1 cellular context compared by ENCODE assay signal in the genomic region with DNA sequence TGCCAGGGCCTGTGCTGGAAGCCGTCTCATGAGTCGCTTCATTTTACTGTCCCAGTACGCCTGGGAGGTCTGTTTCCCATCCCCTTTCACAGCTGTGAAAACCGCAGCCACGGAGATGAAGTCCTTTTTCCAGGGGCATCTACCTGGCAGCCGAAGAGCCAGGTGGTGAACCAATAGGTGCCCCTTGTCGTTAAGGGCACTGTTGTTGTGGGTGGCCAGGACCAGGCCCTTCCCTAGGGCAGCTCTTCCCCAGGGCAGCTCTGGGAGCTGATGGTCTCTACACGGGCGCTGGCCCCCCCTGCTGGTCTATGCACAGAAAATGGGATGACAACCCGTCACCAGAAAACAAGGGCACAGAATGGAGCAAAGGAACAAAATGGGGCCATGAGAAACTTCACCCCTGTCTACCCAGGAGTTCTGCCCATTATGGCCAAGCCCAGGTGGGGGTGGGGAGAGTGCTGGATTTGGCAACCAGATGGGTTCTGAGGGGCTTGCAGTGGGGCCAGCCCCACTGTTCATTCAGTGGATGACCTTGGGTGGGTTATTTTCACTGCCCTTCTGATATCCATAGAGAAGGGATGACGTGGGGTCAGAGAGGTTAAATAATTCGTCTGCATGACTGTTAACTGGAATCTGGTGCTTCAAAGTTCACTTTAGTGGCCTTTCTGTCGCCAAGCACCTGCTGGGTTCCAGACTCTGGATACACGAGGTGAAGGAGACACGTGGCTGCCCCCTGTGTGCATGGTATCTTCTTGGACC.
TF ChIP-seq lines count a peak whose summit lies in the region.

No MANE protein-coding gene starts in this region.

TF ChIP-seq in HepG2, 621 proteins besides CTCF, POLR2A, EP300 and RAD21 (continued from another document):
- TF ChIP-seq, protein P1, sequence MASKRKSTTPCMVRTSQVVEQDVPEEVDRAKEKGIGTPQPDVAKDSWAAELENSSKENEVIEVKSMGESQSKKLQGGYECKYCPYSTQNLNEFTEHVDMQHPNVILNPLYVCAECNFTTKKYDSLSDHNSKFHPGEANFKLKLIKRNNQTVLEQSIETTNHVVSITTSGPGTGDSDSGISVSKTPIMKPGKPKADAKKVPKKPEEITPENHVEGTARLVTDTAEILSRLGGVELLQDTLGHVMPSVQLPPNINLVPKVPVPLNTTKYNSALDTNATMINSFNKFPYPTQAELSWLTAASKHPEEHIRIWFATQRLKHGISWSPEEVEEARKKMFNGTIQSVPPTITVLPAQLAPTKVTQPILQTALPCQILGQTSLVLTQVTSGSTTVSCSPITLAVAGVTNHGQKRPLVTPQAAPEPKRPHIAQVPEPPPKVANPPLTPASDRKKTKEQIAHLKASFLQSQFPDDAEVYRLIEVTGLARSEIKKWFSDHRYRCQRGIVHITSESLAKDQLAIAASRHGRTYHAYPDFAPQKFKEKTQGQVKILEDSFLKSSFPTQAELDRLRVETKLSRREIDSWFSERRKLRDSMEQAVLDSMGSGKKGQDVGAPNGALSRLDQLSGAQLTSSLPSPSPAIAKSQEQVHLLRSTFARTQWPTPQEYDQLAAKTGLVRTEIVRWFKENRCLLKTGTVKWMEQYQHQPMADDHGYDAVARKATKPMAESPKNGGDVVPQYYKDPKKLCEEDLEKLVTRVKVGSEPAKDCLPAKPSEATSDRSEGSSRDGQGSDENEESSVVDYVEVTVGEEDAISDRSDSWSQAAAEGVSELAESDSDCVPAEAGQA (IDR thresholded peaks at IDR 0.05; ENCODE audit: low read depth): no peak
- TF ChIP-seq, protein P1 (CRISPR knock-in tag; IDR thresholded peaks at IDR 0.05; ENCODE audit: borderline replicate concordance): no peak
- TF ChIP-seq KDM1A (CRISPR knock-in tag; IDR thresholded peaks at IDR 0.05) (peak; percentile 67; the same call in 1 of the 2 replicates), SMAD1 (CRISPR knock-in tag; IDR thresholded peaks at IDR 0.05; ENCODE audit: borderline replicate concordance, low read depth) (peak; percentile 26; the same call in 1 of the 2 replicates), MLLT10 (CRISPR knock-in tag; IDR thresholded peaks at IDR 0.05) (no peak), MAF1 (CRISPR knock-in tag; IDR thresholded peaks at IDR 0.05; ENCODE audit: borderline replicate concordance) (no peak)
- TF ChIP-seq, protein P2, sequence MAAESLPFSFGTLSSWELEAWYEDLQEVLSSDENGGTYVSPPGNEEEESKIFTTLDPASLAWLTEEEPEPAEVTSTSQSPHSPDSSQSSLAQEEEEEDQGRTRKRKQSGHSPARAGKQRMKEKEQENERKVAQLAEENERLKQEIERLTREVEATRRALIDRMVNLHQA (CRISPR knock-in tag; IDR thresholded peaks at IDR 0.05): no peak
TF ChIP-seq in HepG2: peak in this region for 235.
